In the genomic region with DNA sequence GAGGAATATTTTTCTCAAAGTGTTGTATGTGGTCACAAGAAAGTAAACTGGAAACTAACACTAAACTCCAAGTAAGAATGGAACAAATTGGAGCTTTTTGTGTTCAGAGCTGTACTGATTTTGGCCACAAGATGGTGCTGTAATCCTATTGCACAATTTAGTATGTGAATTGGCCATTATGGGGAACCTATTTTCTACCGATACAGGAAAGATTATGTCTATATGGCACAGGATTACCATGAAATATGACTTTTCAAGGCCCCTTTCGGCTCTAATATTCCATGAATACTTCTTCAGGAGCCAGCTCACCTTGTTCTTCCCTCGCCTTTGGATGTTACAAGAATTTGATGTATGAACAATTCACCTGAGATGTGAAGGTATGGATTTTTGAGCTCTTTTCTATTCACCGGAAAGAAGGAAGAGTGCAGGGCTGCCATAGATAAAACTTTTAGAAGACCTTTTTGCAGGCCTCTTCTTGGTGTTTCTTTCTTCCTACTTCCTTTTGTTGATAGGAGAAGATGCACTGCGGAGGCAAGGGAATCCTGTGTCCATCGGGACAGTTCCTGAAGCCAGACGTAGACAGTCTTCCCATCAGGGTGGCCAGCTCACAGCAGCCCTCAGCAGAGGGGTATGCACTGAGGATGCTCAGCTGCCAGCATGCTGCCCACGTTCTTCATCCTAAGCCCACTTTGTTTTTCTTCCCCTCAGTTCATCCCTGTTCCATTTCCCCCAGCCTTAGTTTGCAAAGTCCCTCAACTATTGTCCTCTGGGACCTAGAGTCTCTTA, we compare ENCODE assay signal across 8 cellular contexts. TPM values are rescaled to one million over a fixed set of nuclear protein-coding genes. Genes with fewer than 3 reads are reported as not detected.
DNase-seq lines count a peak whose midpoint lies in the region; FAIRE-seq and TF ChIP-seq lines count a peak whose summit lies in the region.

No MANE protein-coding gene starts in this region.

- H3K36me3 ChIP-seq in HAP-1 (replicated peaks) (peaks cover 16% of the 10 kb centered on the region), tibial artery (peaks cover 13 to 31% (median 30%) of the 10 kb centered on the region in 3 donors)

- peaks cover 5% of the 10 kb centered on the region for H3K36me3 Mint-ChIP-seq in mesothelial cell of epicardium

- H3K4me1 ChIP-seq in HAP-1 (no peaks in the 10 kb centered on the region; the same call in 1 of the 2 replicates), tibial artery (peaks cover 0 to 2% (median 0%) of the 10 kb centered on the region in 4 donors)

- no peaks in the 10 kb centered on the region for H3K27me3 Mint-ChIP-seq in mesothelial cell of epicardium (ENCODE audit: low read depth)

- intact Hi-C loops in tibial artery (cut with DNase I; ENCODE audit: low total_unique reads), result no loop called here

- no peaks in the 10 kb centered on the region for H3K9me3 Mint-ChIP-seq in mesothelial cell of epicardium

- TF ChIP-seq CTCF in mesothelial cell of epicardium (IDR thresholded peaks at IDR 0.05; ENCODE audit: unreplicated experiment), result peak; percentile 88
- TF ChIP-seq CTCF in tibial artery (IDR thresholded peaks at IDR 0.05), result peak; percentile 89 to 90

- no peak overlapping the region for H3K4me3 Mint-ChIP-seq in mesothelial cell of epicardium

- no peak overlapping the region for H3K27ac ChIP-seq in tibial artery

- in situ Hi-C loops in HAP-1 (cut with MboI; ENCODE audit: low sequenced_read_pairs), result no loop called here

- H3K4me3 ChIP-seq in HAP-1 (no peak overlapping the region), tibial artery (no peak overlapping the region)

- H3K27ac Mint-ChIP-seq in mesothelial cell of epicardium, result no peak overlapping the region

- H3K9me3 ChIP-seq in HAP-1 (no peaks in the 10 kb centered on the region), tibial artery (no peaks in the 10 kb centered on the region)

- DNase-seq in NCI-H2081 (lab: John Stamatoyannopoulos, UW) (peak; percentile 32 to 35), NCI-H2081 treated with DMSO at 0.1 percent for 48 hours (lab: John Stamatoyannopoulos, UW) (no peak), HAP-1 (ENCODE audit: low spot score in 2 of 2) (peak; percentile 49 to 75), NCI-H1417 (lab: John Stamatoyannopoulos, UW) (peak; percentile 47 to 78 (median 52)), dermis microvascular lymphatic vessel endothelial cell (ENCODE audit: low read depth in 2 of 2) (peak; percentile 40 to 61), mesothelial cell of epicardium (ENCODE audit: low spot score in 2 of 2, unreplicated experiment in 2 of 2) (peak in 1 of 2 experiments; percentile 61), tibial artery (peak in 1 of 2 donors; percentile 40)

- H3K27me3 ChIP-seq in HAP-1 (ENCODE audit: low read depth) (no peaks in the 10 kb centered on the region), tibial artery (no peaks in the 10 kb centered on the region)

- peak; percentile 97 for FAIRE-seq in TTC549 (lab: Jason Lieb, UNC)

- no peaks in the 10 kb centered on the region for H3K4me1 Mint-ChIP-seq in mesothelial cell of epicardium

RNA-seq across cellular contexts. Expression of a gene that starts 13.3 kb away (rescaled TPM):
- total RNA-seq in dermis microvascular lymphatic vessel endothelial cell (26.2 and 28.6 TPM in 2 replicates), mesothelial cell of epicardium (25.8 to 27.6 TPM (median 27.3 TPM) in 3 replicates)

RNA-seq across cellular contexts. Expression of a gene that starts 25.4 kb away (rescaled TPM):
- total RNA-seq in dermis microvascular lymphatic vessel endothelial cell (87.0 and 93.8 TPM in 2 replicates), mesothelial cell of epicardium (45.1 to 50.1 TPM (median 46.2 TPM) in 3 replicates)
